8 cellular contexts compared by ENCODE assay signal in genomic region chr11:16924826-16925494, GRCh38.
A peak's percentile ranks its signal among the peaks of the same experiment; 100 is the strongest.
DNase-seq lines count a peak whose midpoint lies in the region; ATAC-seq, FAIRE-seq and TF ChIP-seq lines count a peak whose summit lies in the region.

No MANE protein-coding gene starts in this region.

- H3K4me3 ChIP-seq in ACC112 (ENCODE audit: low read depth, low read length) (peak overlapping the region; percentile 74), choroid plexus epithelial cell (ENCODE audit: low read depth, low read length) (peak overlapping the region; percentile 38), HepG2 (replicated peaks in 1 of 3; ENCODE audit: insufficient read depth in 1 of 3, low read depth in 2 of 3, low read length in 3 of 3) (peak overlapping the region; percentile 47 to 67 (median 56); a peak in 5 of 6 replicates), suprapubic skin (peak overlapping the region; percentile 57)

- CTCF ChIA-PET in HepG2 (lab: Yijun Ruan, JAX; ENCODE audit: low intra/inter-chr PET ratio, low total read pairs): no interaction called here

- intact Hi-C loops in HepG2 (cut with micrococcal nuclease; ENCODE audit: unreplicated experiment): loop anchor here (10.0 kb wide), 1 partner anchor 140 kb away; no protein-coding TSS in a partner anchor

- H3K9me3 ChIP-seq in HepG2 (ENCODE audit: low read length) (no peaks in the 10 kb centered on the region), suprapubic skin (no peaks in the 10 kb centered on the region)

- TF ChIP-seq EP300 in Ishikawa (IDR thresholded peaks at IDR 0.05; ENCODE audit: borderline replicate concordance) (no peak; the same call in 1 of the 2 replicates), HepG2 (IDR thresholded peaks at IDR 0.05; ENCODE audit: low read depth in 2 of 2, low read length in 2 of 2) (no peak), HepG2 (CRISPR knock-in tag; IDR thresholded peaks at IDR 0.05; ENCODE audit: borderline replicate concordance) (no peak), suprapubic skin (IDR thresholded peaks at IDR 0.05) (no peak)

- BruUV-seq in HepG2 (replicated peaks; lab: Mats Ljungman, UMichigan): no TSS peak

- H3K4me1 ChIP-seq in ACC112 (ENCODE audit: control insufficient read depth, insufficient read depth, low read length, unreplicated experiment): peaks cover 5% of the 10 kb centered on the region
- peaks cover 25% of the 10 kb centered on the region for H3K4me1 ChIP-seq in HepG2 (ENCODE audit: insufficient read depth, low read length)
- H3K4me1 ChIP-seq in suprapubic skin: peaks cover 30% of the 10 kb centered on the region

- peak; percentile 43 for DNase-seq in choroid plexus epithelial cell (ENCODE audit: low read depth)
- peak; percentile 78 for DNase-seq in HepG2 (ENCODE audit: low spot score)
- DNase-seq in suprapubic skin (ENCODE audit: low spot score in 2 of 2): peak in 1 of 2 donors; percentile 71
- no peak for DNase-seq in KBM-7
- no peak for DNase-seq in NCI-H1436 (lab: John Stamatoyannopoulos, UW)

- no peak for TF ChIP-seq CTCF in choroid plexus epithelial cell (conservative IDR thresholded peaks at IDR 0.05; ENCODE audit: low read depth, low read length)
- no peak for TF ChIP-seq CTCF in HepG2 (CRISPR knock-in tag; IDR thresholded peaks at IDR 0.05)
- TF ChIP-seq CTCF in suprapubic skin (IDR thresholded peaks at IDR 0.05): no peak

- TF ChIP-seq POLR2A in HepG2 (IDR thresholded peaks at IDR 0.05; ENCODE audit: insufficient read depth in 1 of 2, low read depth in 2 of 2, low read length in 2 of 2) (no peak), suprapubic skin (IDR thresholded peaks at IDR 0.05) (no peak)

- TF ChIP-seq RAD21 in Ishikawa (IDR thresholded peaks at IDR 0.05; ENCODE audit: low read depth) (no peak), HepG2 (CRISPR knock-in tag; IDR thresholded peaks at IDR 0.05) (no peak)

- in situ Hi-C loops in HepG2 (cut with HindIII; ENCODE audit: extremely low pct_ligation_motif_present, low pct_unique_long_range_greater_than_20kb) (no loop called here), KBM-7 (cut with MboI; ENCODE audit: low pct_unique_long_range_greater_than_20kb, low sequenced_read_pairs) (no loop called here)

- H3K36me3 ChIP-seq in ACC112 (ENCODE audit: insufficient read depth, low read length): no peaks in the 10 kb centered on the region
- no peaks in the 10 kb centered on the region for H3K36me3 ChIP-seq in HepG2 (replicated peaks in 1 of 2; ENCODE audit: control insufficient read depth in 1 of 2, insufficient read depth in 2 of 2, low read length in 2 of 2)
- H3K36me3 ChIP-seq in suprapubic skin: no peaks in the 10 kb centered on the region

- H2AFZ ChIP-seq in ACC112 (ENCODE audit: low read length, unreplicated experiment) (peak overlapping the region; percentile 28), HepG2 (ENCODE audit: low read length) (no peak overlapping the region)

- H3K27ac ChIP-seq in ACC112 (ENCODE audit: low read depth, low read length) (no peak overlapping the region), HepG2 (ENCODE audit: extremely low read length, insufficient read depth, low read length) (no peak overlapping the region), suprapubic skin (peak overlapping the region; percentile 21)

- 4% methylated on average over 25 of the region's 47 CpGs for WGBS in HepG2 (ENCODE audit: low lambda C conversion rate)
- 1% methylated on average over 15 of the region's 47 CpGs for WGBS in suprapubic skin

- peaks cover 90% of the 10 kb centered on the region for H3K27me3 ChIP-seq in ACC112 (ENCODE audit: insufficient read depth, low read length)
- no peaks in the 10 kb centered on the region for H3K27me3 ChIP-seq in HepG2 (ENCODE audit: control insufficient read depth in 1 of 2, insufficient read depth in 2 of 2, low read length in 2 of 2)
- H3K27me3 ChIP-seq in suprapubic skin: peaks cover 10% of the 10 kb centered on the region

- POLR2A ChIA-PET in HepG2 (lab: Yijun Ruan, JAX): interaction anchor here (1.3 to 1.5 kb wide), 2 partner anchors 90 to 152 kb away, joined by 3 to 7 read pairs; partner anchors contain the start of gene RPS13

- peak; percentile 39 for ATAC-seq in GM19025 (IDR thresholded peaks at IDR 0.05; ENCODE audit: low read depth, unreplicated experiment)
- ATAC-seq in HepG2: peak; percentile 89

- H3K4me2 ChIP-seq in HepG2 (ENCODE audit: low read depth, low read length): peak overlapping the region; percentile 69

- peak overlapping the region; percentile 40 for H3K9ac ChIP-seq in HepG2 (ENCODE audit: insufficient read depth, low read depth, low read length)

- H4K20me1 ChIP-seq in HepG2 (ENCODE audit: insufficient read depth, low read length): peaks cover 44% of the 10 kb centered on the region

- no peak for FAIRE-seq in HepG2 (lab: Jason Lieb, UNC)

- H3K79me2 ChIP-seq in ACC112 (ENCODE audit: control insufficient read depth, insufficient read depth, low read length, unreplicated experiment): no peaks in the 10 kb centered on the region
- H3K79me2 ChIP-seq in HepG2 (ENCODE audit: insufficient read depth, low read length): peaks cover 6% of the 10 kb centered on the region

TF ChIP-seq in Ishikawa, 13 proteins besides CTCF, POLR2A, EP300 and RAD21:
- TF ChIP-seq USF1 (IDR thresholded peaks at IDR 0.05): no peak
- TF ChIP-seq ZBTB7A (IDR thresholded peaks at IDR 0.05; ENCODE audit: low read depth): peak; percentile 70
- no peak for TF ChIP-seq CEBPB (IDR thresholded peaks at IDR 0.05)
- 0 out of 2 replicates have a peak, but pooled peaks have one; percentile 30 for TF ChIP-seq EGR1 (IDR thresholded peaks at IDR 0.05)
- peak; percentile 36 for TF ChIP-seq NFIC (IDR thresholded peaks at IDR 0.05)
- 0 out of 2 replicates have a peak, but pooled peaks have one; percentile 33 for TF ChIP-seq TAF1 (IDR thresholded peaks at IDR 0.05; ENCODE audit: low read depth)
- peak; percentile 77 for TF ChIP-seq TEAD4 (IDR thresholded peaks at IDR 0.05)
- TF ChIP-seq FOXM1 (IDR thresholded peaks at IDR 0.05; ENCODE audit: borderline replicate concordance, low read depth): no peak

TF ChIP-seq in HepG2, 621 proteins besides CTCF, POLR2A, EP300 and RAD21 (continues in another document):
- TF ChIP-seq RFX3 (CRISPR knock-in tag; IDR thresholded peaks at IDR 0.05) (no peak), ZNF619 (CRISPR knock-in tag; IDR thresholded peaks at IDR 0.05) (no peak), ZSCAN22 (CRISPR knock-in tag; IDR thresholded peaks at IDR 0.05) (no peak), ZNF232 (CRISPR knock-in tag; IDR thresholded peaks at IDR 0.05; ENCODE audit: borderline replicate concordance) (no peak), ZNF83 (CRISPR knock-in tag; IDR thresholded peaks at IDR 0.05; ENCODE audit: borderline replicate concordance) (no peak), NFATC3 (CRISPR knock-in tag; IDR thresholded peaks at IDR 0.05) (no peak), RXRA (CRISPR knock-in tag; IDR thresholded peaks at IDR 0.05) (0 out of 2 replicates have a peak, but pooled peaks have one; percentile 20), ZNF501 (CRISPR knock-in tag; IDR thresholded peaks at IDR 0.05) (peak; percentile 17; the same call in 1 of the 2 replicates), SOX6 (IDR thresholded peaks at IDR 0.05) (no peak), SOX6 (CRISPR knock-in tag; IDR thresholded peaks at IDR 0.05) (peak; percentile 51), ZNF34 (CRISPR knock-in tag; IDR thresholded peaks at IDR 0.05; ENCODE audit: borderline replicate concordance) (no peak), FOXJ3 (CRISPR knock-in tag; IDR thresholded peaks at IDR 0.05; ENCODE audit: borderline replicate concordance) (no peak), RORA (CRISPR knock-in tag; IDR thresholded peaks at IDR 0.05) (no peak), ZMYM2 (CRISPR knock-in tag; IDR thresholded peaks at IDR 0.05) (no peak), ZNF75D (CRISPR knock-in tag; IDR thresholded peaks at IDR 0.05; ENCODE audit: borderline replicate concordance) (no peak), ZBTB38 (CRISPR knock-in tag; IDR thresholded peaks at IDR 0.05) (no peak), ZBTB43 (CRISPR knock-in tag; conservative IDR thresholded peaks at IDR 0.05) (no peak), ELF3 (CRISPR knock-in tag; IDR thresholded peaks at IDR 0.05) (no peak), PHF21A (CRISPR knock-in tag; IDR thresholded peaks at IDR 0.05) (0 out of 2 replicates have a peak, but pooled peaks have one; percentile 10), ZNF839 (CRISPR knock-in tag; IDR thresholded peaks at IDR 0.05; ENCODE audit: borderline replicate concordance) (no peak), JUNB (CRISPR knock-in tag; IDR thresholded peaks at IDR 0.05; ENCODE audit: borderline replicate concordance) (no peak), ZNF709 (CRISPR knock-in tag; IDR thresholded peaks at IDR 0.05) (no peak), EEA1 (CRISPR knock-in tag; IDR thresholded peaks at IDR 0.05; ENCODE audit: borderline replicate concordance) (no peak), SMYD3 (CRISPR knock-in tag; IDR thresholded peaks at IDR 0.05) (no peak)
- TF ChIP-seq, protein P1, sequence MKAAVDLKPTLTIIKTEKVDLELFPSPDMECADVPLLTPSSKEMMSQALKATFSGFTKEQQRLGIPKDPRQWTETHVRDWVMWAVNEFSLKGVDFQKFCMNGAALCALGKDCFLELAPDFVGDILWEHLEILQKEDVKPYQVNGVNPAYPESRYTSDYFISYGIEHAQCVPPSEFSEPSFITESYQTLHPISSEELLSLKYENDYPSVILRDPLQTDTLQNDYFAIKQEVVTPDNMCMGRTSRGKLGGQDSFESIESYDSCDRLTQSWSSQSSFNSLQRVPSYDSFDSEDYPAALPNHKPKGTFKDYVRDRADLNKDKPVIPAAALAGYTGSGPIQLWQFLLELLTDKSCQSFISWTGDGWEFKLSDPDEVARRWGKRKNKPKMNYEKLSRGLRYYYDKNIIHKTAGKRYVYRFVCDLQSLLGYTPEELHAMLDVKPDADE (CRISPR knock-in tag; IDR thresholded peaks at IDR 0.05): no peak

Comparison
In these comparisons a context has a peak if more than half of its experiments do, and no peak if none do; other contexts are left out.
1. DNase-seq: peak in choroid plexus epithelial cell (single experiment) and HepG2 (single experiment); none in KBM-7 (single experiment) and NCI-H1436 (single experiment).
2. Peak in every context shown above with its lines, with median percentiles within 50 percentile points of each other: H3K4me3 ChIP-seq.